In the genomic region with DNA sequence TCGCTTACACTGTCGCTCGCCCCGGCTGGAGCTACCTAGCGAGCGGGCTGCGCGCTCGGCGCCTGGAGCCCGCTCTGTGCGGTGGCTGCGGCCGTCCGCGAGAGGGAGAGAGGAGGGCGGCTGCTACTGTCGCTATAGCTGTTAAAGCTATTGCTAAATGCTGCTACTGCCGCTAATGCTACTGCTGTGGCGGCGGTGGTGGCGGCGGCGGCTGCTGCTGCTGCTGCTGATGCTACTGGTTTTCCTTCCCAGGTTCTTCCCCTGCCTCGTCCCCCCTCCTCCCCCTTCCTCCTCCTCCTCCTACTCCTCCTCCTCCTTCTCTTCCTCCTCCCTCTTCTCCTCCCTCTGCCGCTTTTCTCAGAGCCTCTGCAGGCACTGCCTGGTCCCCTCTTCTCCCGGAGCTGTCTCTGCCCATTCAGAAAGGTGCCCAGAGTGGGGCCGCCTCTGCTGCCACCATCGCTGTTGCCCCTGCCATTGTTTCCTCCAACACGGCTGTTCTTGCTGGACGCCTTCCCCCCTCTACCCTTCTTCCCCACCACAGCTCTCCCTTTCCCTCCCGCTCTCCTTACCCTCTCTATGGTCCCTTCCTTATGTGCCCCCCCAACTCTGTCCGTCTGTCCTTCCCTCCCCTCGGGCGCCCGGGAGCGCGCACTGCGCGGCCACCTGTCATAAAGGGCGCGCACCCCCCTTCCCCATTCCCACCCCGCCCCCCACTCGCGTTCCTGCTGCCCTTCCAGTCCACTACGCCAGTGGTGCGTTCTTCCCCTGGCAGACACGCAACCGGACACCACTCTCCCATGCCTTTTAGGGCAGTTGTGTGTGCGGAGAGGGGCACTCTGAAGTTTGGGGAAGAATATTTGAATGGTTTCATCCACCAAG, we compare ENCODE assay signal across 7 cellular contexts. TPM values are rescaled to one million over a fixed set of nuclear protein-coding genes. Genes with fewer than 3 reads are reported as not detected.
A peak's percentile ranks its signal among the peaks of the same experiment; 100 is the strongest.
DNase-seq lines count a peak whose midpoint lies in the region; ATAC-seq and TF ChIP-seq lines count a peak whose summit lies in the region.

A gene (minus strand): TSS at position 243 of the 879 bp plus-strand sequence.

- peak within 1 kb of the TSS; percentile 86 for H3K27ac Mint-ChIP-seq in activated T-cell treated with anti-CD3 and anti-CD28 coated beads, Interleukin-2, amount 50 U/mL, for 72 hours
- H3K27ac Mint-ChIP-seq in glutamatergic neuron (ENCODE audit: unreplicated experiment): peak within 1 kb of the TSS; percentile 85

- no peaks in the 10 kb centered on the region for H3K9me3 Mint-ChIP-seq in activated T-cell treated with anti-CD3 and anti-CD28 coated beads, Interleukin-2, amount 50 U/mL, for 72 hours
- H3K9me3 Mint-ChIP-seq in glutamatergic neuron (ENCODE audit: unreplicated experiment): peaks cover 5% of the 10 kb centered on the region

- peak within 1 kb of the TSS; percentile 26 for H3K4me3 ChIP-seq in GM12875 (ENCODE audit: low read depth, low read length)

- peaks cover 5% of the 10 kb centered on the region for H3K4me1 Mint-ChIP-seq in activated T-cell treated with anti-CD3 and anti-CD28 coated beads, Interleukin-2, amount 50 U/mL, for 72 hours (ENCODE audit: low read depth)
- H3K4me1 Mint-ChIP-seq in glutamatergic neuron (ENCODE audit: low read depth, unreplicated experiment): peaks cover 4% of the 10 kb centered on the region

- DNase-seq in activated T-cell treated with anti-CD3 and anti-CD28 coated beads, Interleukin-2, amount 50 U/mL, for 72 hours: peak in 1 of 2 donors; percentile 46
- DNase-seq in glutamatergic neuron (peak; percentile 62), posterior cingulate gyrus (peak in 8 of 10 donors; percentile 12 to 87 (median 28)), mesenteric fat pad (ENCODE audit: low spot score) (no peak)

- H3K4me3 Mint-ChIP-seq in activated T-cell treated with anti-CD3 and anti-CD28 coated beads, Interleukin-2, amount 50 U/mL, for 72 hours: peak within 1 kb of the TSS; percentile 89 to 96
- H3K4me3 Mint-ChIP-seq in glutamatergic neuron (ENCODE audit: unreplicated experiment): peak within 1 kb of the TSS; percentile 96

- intact Hi-C loops in posterior cingulate gyrus (cut with DNase I): no loop called here

- TF ChIP-seq CTCF in GM12875 (IDR thresholded peaks at IDR 0.05; ENCODE audit: borderline replicate concordance, insufficient read depth, low read depth, low read length) (0 out of 2 replicates have a peak, but pooled peaks have one; percentile 12), LNCAP (IDR thresholded peaks at IDR 0.05) (peak; percentile 33; the same call in 1 of the 2 replicates), glutamatergic neuron (IDR thresholded peaks at IDR 0.05; ENCODE audit: partially characterized antibody, unreplicated experiment) (no peak)

- peaks cover 75% of the 10 kb centered on the region for H3K27me3 Mint-ChIP-seq in activated T-cell treated with anti-CD3 and anti-CD28 coated beads, Interleukin-2, amount 50 U/mL, for 72 hours (ENCODE audit: low read depth)
- peaks cover 5% of the 10 kb centered on the region for H3K27me3 Mint-ChIP-seq in glutamatergic neuron (ENCODE audit: unreplicated experiment)

- peaks cover 0 to 2% of the 10 kb centered on the region in 2 donors for H3K36me3 Mint-ChIP-seq in activated T-cell treated with anti-CD3 and anti-CD28 coated beads, Interleukin-2, amount 50 U/mL, for 72 hours (ENCODE audit: insufficient read depth in 2 of 2)
- H3K36me3 Mint-ChIP-seq in glutamatergic neuron (ENCODE audit: unreplicated experiment): no peaks in the 10 kb centered on the region

- ATAC-seq in GM21576 (IDR thresholded peaks at IDR 0.05; ENCODE audit: unreplicated experiment): peak; percentile 53
- ATAC-seq in activated T-cell treated with anti-CD3 and anti-CD28 coated beads, Interleukin-2, amount 50 U/mL, for 72 hours (replicated peaks in 1 of 2): peak; percentile 82 to 85

RNA-seq across cellular contexts. Expression of the gene that starts here (rescaled TPM):
- total RNA-seq in activated T-cell treated with anti-CD3 and anti-CD28 coated beads, Interleukin-2, amount 50 U/mL, for 72 hours: under 1 TPM; 0.24 to 0.65 TPM
- total RNA-seq in glutamatergic neuron (ENCODE audit: unreplicated experiment) (2.9 TPM), mesenteric fat pad (0.51 TPM)

Comparison
In these comparisons a context has a peak if more than half of its experiments do, and no peak if none do; other contexts are left out.
1. Peak in ATAC-seq in activated T-cell treated with anti-CD3 and anti-CD28 coated beads, Interleukin-2, amount 50 U/mL, for 72 hours; RNA of the gene not detected or under 1 TPM.